In the genomic region with DNA sequence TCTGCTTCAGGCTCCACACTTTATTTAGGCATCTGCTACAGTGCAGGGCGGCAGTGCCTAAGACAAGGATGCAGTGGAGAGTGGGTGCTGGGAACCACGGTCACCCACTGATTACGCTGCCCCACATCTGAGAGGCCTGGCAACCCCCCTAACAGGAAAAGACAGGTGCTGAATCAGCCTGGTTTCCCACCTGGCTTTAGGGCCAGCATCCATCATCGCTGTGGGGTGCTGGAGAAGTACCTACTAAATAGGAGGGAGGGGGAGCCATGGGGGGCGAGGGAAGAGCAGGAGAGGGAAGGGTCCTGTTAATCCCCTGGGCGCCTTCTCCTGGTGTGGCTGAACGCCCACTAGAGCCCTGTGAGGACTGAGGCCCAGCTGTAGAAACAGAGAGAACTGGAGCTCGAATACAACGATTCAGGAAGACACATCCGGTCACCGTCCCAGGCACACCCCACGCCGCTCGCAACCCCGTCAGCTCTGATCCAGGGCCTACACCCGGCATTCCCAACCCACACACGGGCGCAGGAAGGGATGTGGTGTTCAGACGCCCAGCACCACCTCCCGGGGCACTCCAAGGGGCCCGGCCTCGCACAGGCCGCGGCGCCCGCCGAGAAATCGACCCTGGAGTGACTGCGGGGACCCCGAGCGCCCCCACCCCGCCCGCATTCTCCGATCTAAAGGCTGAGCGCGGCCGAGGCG, we compare ENCODE assay signal across 8 cellular contexts. TPM values are rescaled to one million over a fixed set of nuclear protein-coding genes. Genes with fewer than 3 reads are reported as not detected.
DNase-seq lines count a peak whose midpoint lies in the region; ATAC-seq and TF ChIP-seq lines count a peak whose summit lies in the region.

No MANE protein-coding gene starts in this region.

- peak overlapping the region; percentile 96 for H2BK120ac ChIP-seq in mesenchymal stem cell (ENCODE audit: low read depth, low read length)

- peaks cover 40% of the 10 kb centered on the region for H3K36me3 Mint-ChIP-seq in GM23338 (ENCODE audit: low read depth)
- peaks cover 18% of the 10 kb centered on the region for H3K36me3 Mint-ChIP-seq in WTC11
- H3K36me3 Mint-ChIP-seq in stimulated activated effector memory CD8-positive, alpha-beta T cell treated with anti-CD3 and anti-CD28 coated beads, Interleukin-12 subunit alpha, Interleukin-12 subunit beta, amount 100 ng/mL, for 72 hours: peaks cover 63% of the 10 kb centered on the region

- ATAC-seq in GM23338 (peak; percentile 25), WTC11 (peak; percentile 29)
- peak; percentile 15 for ATAC-seq in stimulated activated effector memory CD8-positive, alpha-beta T cell treated with anti-CD3 and anti-CD28 coated beads, Interleukin-12 subunit alpha, Interleukin-12 subunit beta, amount 100 ng/mL, for 72 hours

- peak overlapping the region; percentile 36 to 81 for H3K4ac ChIP-seq in mesenchymal stem cell (ENCODE audit: low read depth in 1 of 2, low read length in 2 of 2)

- H3K79me1 ChIP-seq in mesenchymal stem cell (replicated peaks; ENCODE audit: low read length, poor library complexity, severe bottlenecking): peaks cover 16% of the 10 kb centered on the region

- peaks cover 9% of the 10 kb centered on the region for H3K79me2 ChIP-seq in GM23338 (replicated peaks; ENCODE audit: insufficient read depth)

- peak overlapping the region; percentile 91 to 94 for H3K18ac ChIP-seq in mesenchymal stem cell (ENCODE audit: low read depth in 1 of 2, low read length in 2 of 2)

- H2AFZ ChIP-seq in GM23338: peak overlapping the region; percentile 94
- peak overlapping the region; percentile 33 for H2AFZ ChIP-seq in mesenchymal stem cell (ENCODE audit: low read depth, low read length)

- H2BK12ac ChIP-seq in mesenchymal stem cell (ENCODE audit: low read length in 2 of 2): no peak overlapping the region

- H3K9me3 ChIP-seq in mesenchymal stem cell (ENCODE audit: control insufficient read depth, low read length): no peaks in the 10 kb centered on the region

- H3K9ac ChIP-seq in mesenchymal stem cell (ENCODE audit: low read length): peak overlapping the region; percentile 94

- H3K27ac Mint-ChIP-seq in GM23338 (peak overlapping the region; percentile 86), WTC11 (peak overlapping the region; percentile 31)
- H3K27ac Mint-ChIP-seq in stimulated activated effector memory CD8-positive, alpha-beta T cell treated with anti-CD3 and anti-CD28 coated beads, Interleukin-12 subunit alpha, Interleukin-12 subunit beta, amount 100 ng/mL, for 72 hours: peak overlapping the region; percentile 95

- DNase-seq in GM12864 (ENCODE audit: low read depth) (no peak), GM23338 (ENCODE audit: low spot score) (peak; percentile 50), Kasumi-1 (lab: John Stamatoyannopoulos, UW) (peak; percentile 25 to 34), WTC11 (ENCODE audit: low spot score) (peak; percentile 41), ecto neural progenitor cell (ENCODE audit: low spot score) (peak; percentile 72), mesenchymal stem cell (peak; percentile 71), NCI-H2107 treated with DMSO at 0.1 percent for 48 hours (lab: John Stamatoyannopoulos, UW; ENCODE audit: unreplicated experiment) (no peak)
- peak; percentile 27 to 71 for DNase-seq in stimulated activated effector memory CD8-positive, alpha-beta T cell treated with anti-CD3 and anti-CD28 coated beads, Interleukin-12 subunit alpha, Interleukin-12 subunit beta, amount 100 ng/mL, for 72 hours (ENCODE audit: low spot score in 2 of 2)

- H3K27me3 ChIP-seq in GM23338 (ENCODE audit: insufficient read depth) (peaks cover 4% of the 10 kb centered on the region; the same call in 1 of the 2 replicates), mesenchymal stem cell (ENCODE audit: control insufficient read depth in 1 of 2, insufficient read depth in 1 of 2, low read length in 2 of 2) (no peaks in the 10 kb centered on the region)

- no peaks in the 10 kb centered on the region for H3K36me3 ChIP-seq in GM23338 (ENCODE audit: insufficient read depth)
- peaks cover 17 to 37% of the 10 kb centered on the region in 2 experiments for H3K36me3 ChIP-seq in mesenchymal stem cell (ENCODE audit: control insufficient read depth in 1 of 2, insufficient read depth in 2 of 2, low read depth in 1 of 2, low read length in 2 of 2)

- H4K8ac ChIP-seq in mesenchymal stem cell (ENCODE audit: low read length): peak overlapping the region; percentile 96

- H3K4me3 ChIP-seq in GM12864 (ENCODE audit: low read depth, low read length) (peak overlapping the region; percentile 57), GM23338 (peak overlapping the region; percentile 64), mesenchymal stem cell (ENCODE audit: insufficient read depth in 1 of 2, low read depth in 1 of 2, low read length in 2 of 2) (peak overlapping the region; percentile 81 to 88)

- TF ChIP-seq CTCF in GM12864 (IDR thresholded peaks at IDR 0.05; ENCODE audit: low read depth, low read length, missing control alignments) (no peak), GM23338 (conservative IDR thresholded peaks at IDR 0.05; ENCODE audit: low read depth in 2 of 2) (no peak), WTC11 (IDR thresholded peaks at IDR 0.05) (no peak)

- H3K4me1 Mint-ChIP-seq in GM23338 (peaks cover 27% of the 10 kb centered on the region), WTC11 (peaks cover 30% of the 10 kb centered on the region)
- peaks cover 56% of the 10 kb centered on the region for H3K4me1 Mint-ChIP-seq in stimulated activated effector memory CD8-positive, alpha-beta T cell treated with anti-CD3 and anti-CD28 coated beads, Interleukin-12 subunit alpha, Interleukin-12 subunit beta, amount 100 ng/mL, for 72 hours

- H3F3A ChIP-seq in GM23338 (replicated peaks; ENCODE audit: low read depth): peaks cover 19% of the 10 kb centered on the region; the same call in 1 of the 2 replicates

- peak overlapping the region in 1 of 2 experiments; percentile 56 for H3K14ac ChIP-seq in mesenchymal stem cell (ENCODE audit: low read length in 2 of 2)

- POLR2A ChIA-PET in WTC11 (lab: Charles Lee): no interaction called here

- peak overlapping the region; percentile 93 for H4K91ac ChIP-seq in mesenchymal stem cell (ENCODE audit: low read length)

- peak overlapping the region; percentile 84 for H3K4me2 ChIP-seq in GM23338
- peak overlapping the region; percentile 91 for H3K4me2 ChIP-seq in mesenchymal stem cell (ENCODE audit: low read length, poor library complexity, severe bottlenecking)

- no peaks in the 10 kb centered on the region; the same call in 1 of the 2 replicates for H4K20me1 ChIP-seq in GM23338 (replicated peaks; ENCODE audit: insufficient read depth)

- H3K27me3 Mint-ChIP-seq in GM23338 (ENCODE audit: insufficient read depth, low read depth, poor library complexity) (peaks cover 13% of the 10 kb centered on the region), WTC11 (ENCODE audit: low read depth) (peaks cover 11% of the 10 kb centered on the region; the same call in 1 of the 2 replicates)

- H2AK5ac ChIP-seq in mesenchymal stem cell (ENCODE audit: low read length, severe bottlenecking): peak overlapping the region; percentile 63

- H2BK5ac ChIP-seq in mesenchymal stem cell (ENCODE audit: low read depth, low read length, poor library complexity, severe bottlenecking): peak overlapping the region; percentile 84

- peak overlapping the region; percentile 78 for H2BK15ac ChIP-seq in mesenchymal stem cell (ENCODE audit: low read depth, poor library complexity, severe bottlenecking)

- H3K27ac ChIP-seq in GM23338 (ENCODE audit: low read depth) (0 out of 2 replicates have a peak overlapping the region, but pooled peaks have one; percentile 39), mesenchymal stem cell (ENCODE audit: low read length, poor library complexity, severe bottlenecking) (peak overlapping the region; percentile 74)

- H3K4me1 ChIP-seq in GM23338 (ENCODE audit: insufficient read depth): peaks cover 16% of the 10 kb centered on the region
- peaks cover 17% of the 10 kb centered on the region for H3K4me1 ChIP-seq in mesenchymal stem cell (ENCODE audit: control insufficient read depth, insufficient read depth, low read depth, low read length)

- WGBS in mesenchymal stem cell: 8% methylated on average over 35 of the region's 38 CpGs

- no peaks in the 10 kb centered on the region for H3K9me2 ChIP-seq in GM23338 (ENCODE audit: insufficient read depth)

- no peak overlapping the region for H3K23ac ChIP-seq in mesenchymal stem cell (ENCODE audit: low read length in 2 of 2)

- peak overlapping the region; percentile 87 for H3K4me3 Mint-ChIP-seq in GM23338
- H3K4me3 Mint-ChIP-seq in WTC11: peak overlapping the region; percentile 78
- H3K4me3 Mint-ChIP-seq in stimulated activated effector memory CD8-positive, alpha-beta T cell treated with anti-CD3 and anti-CD28 coated beads, Interleukin-12 subunit alpha, Interleukin-12 subunit beta, amount 100 ng/mL, for 72 hours: peak overlapping the region; percentile 54

- H3K9me3 Mint-ChIP-seq in GM23338 (no peaks in the 10 kb centered on the region), WTC11 (no peaks in the 10 kb centered on the region)
- H3K9me3 Mint-ChIP-seq in stimulated activated effector memory CD8-positive, alpha-beta T cell treated with anti-CD3 and anti-CD28 coated beads, Interleukin-12 subunit alpha, Interleukin-12 subunit beta, amount 100 ng/mL, for 72 hours: no peaks in the 10 kb centered on the region

- CTCF ChIA-PET in WTC11 (lab: Charles Lee): interaction anchor here (0.9 kb wide), 1 partner anchor 9 kb away, joined by 5 read pairs; no protein-coding TSS in a partner anchor

TF ChIP-seq in GM23338, 12 proteins besides CTCF, POLR2A, EP300 and RAD21:
- TF ChIP-seq POLR2AphosphoS5 (IDR thresholded peaks at IDR 0.05; ENCODE audit: low read depth): 0 out of 2 replicates have a peak, but pooled peaks have one; percentile 7
- TF ChIP-seq JUNB (IDR thresholded peaks at IDR 0.05; ENCODE audit: unreplicated experiment): no peak
TF ChIP-seq in GM23338: peak in this region for 1.

TF ChIP-seq in WTC11, 78 proteins besides CTCF, POLR2A, EP300 and RAD21:
- TF ChIP-seq, protein P1, sequence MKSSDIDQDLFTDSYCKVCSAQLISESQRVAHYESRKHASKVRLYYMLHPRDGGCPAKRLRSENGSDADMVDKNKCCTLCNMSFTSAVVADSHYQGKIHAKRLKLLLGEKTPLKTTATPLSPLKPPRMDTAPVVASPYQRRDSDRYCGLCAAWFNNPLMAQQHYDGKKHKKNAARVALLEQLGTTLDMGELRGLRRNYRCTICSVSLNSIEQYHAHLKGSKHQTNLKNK (CRISPR knock-in tag; IDR thresholded peaks at IDR 0.05): no peak
- TF ChIP-seq CREM (CRISPR knock-in tag; IDR thresholded peaks at IDR 0.05): 0 out of 2 replicates have a peak, but pooled peaks have one; percentile 13

RNA-seq across cellular contexts. Expression of a gene that starts 0.6 kb away (rescaled TPM):
- total RNA-seq in GM23338 (2014; rRNA removed; shearing (Covaris generic)): 39.3 and 45.2 TPM in 2 replicates
- polyA plus RNA-seq in GM23338 (2016; fragmentation: Nextera tagmentation; extraction: Ambion mirVana): 40.0 and 40.3 TPM in 2 replicates
- total RNA-seq in WTC11 (2021): 56.8 to 72.6 TPM (median 68.2 TPM) in 3 replicates
- 129 TPM for polyA plus RNA-seq in mesenchymal stem cell (2013, experiment 1 of 2)
- polyA plus RNA-seq in mesenchymal stem cell (2013, experiment 2 of 2): 133 TPM

Comparison
In these comparisons a context has a peak if more than half of its experiments do, and no peak if none do; other contexts are left out.
1. DNase-seq: peak in GM23338 (single experiment), Kasumi-1 (2 of 2), WTC11 (single experiment), ecto neural progenitor cell (single experiment), mesenchymal stem cell (single experiment) and stimulated activated effector memory CD8-positive, alpha-beta T cell treated with anti-CD3 and anti-CD28 coated beads, Interleukin-12 subunit alpha, Interleukin-12 subunit beta, amount 100 ng/mL, for 72 hours (2 of 2); none in GM12864 (single experiment) and NCI-H2107 treated with DMSO at 0.1 percent for 48 hours (single experiment).
2. H3K27ac Mint-ChIP-seq: peak in every context shown above with its lines; median percentile 95 in stimulated activated effector memory CD8-positive, alpha-beta T cell treated with anti-CD3 and anti-CD28 coated beads, Interleukin-12 subunit alpha, Interleukin-12 subunit beta, amount 100 ng/mL, for 72 hours; 86 in GM23338; 31 in WTC11.
3. Peak in every context shown above with its lines, with median percentiles within 50 percentile points of each other: H3K4me3 ChIP-seq, ATAC-seq and H3K4me3 Mint-ChIP-seq.